ENCODE assay signal across 2 cellular contexts in genomic region chr11:91587131-91587530, GRCh38.
TF ChIP-seq lines count a peak whose summit lies in the region.

No MANE protein-coding gene starts in this region.

TF ChIP-seq in SK-N-SH, 30 proteins besides CTCF, POLR2A, EP300 and RAD21 (continued from another document):
- TF ChIP-seq FOXJ3 (CRISPR knock-in tag; IDR thresholded peaks at IDR 0.05) (no peak), ELF1 (IDR thresholded peaks at IDR 0.05) (no peak), TEAD4 (IDR thresholded peaks at IDR 0.05; ENCODE audit: borderline replicate concordance, insufficient read depth) (no peak), JUND (IDR thresholded peaks at IDR 0.05) (no peak), GATA2 (CRISPR knock-in tag; IDR thresholded peaks at IDR 0.05) (no peak), PBX3 (IDR thresholded peaks at IDR 0.05) (no peak), SIN3A (IDR thresholded peaks at IDR 0.05; ENCODE audit: borderline replicate concordance, low read depth, low read length) (no peak), IRF3 (IDR thresholded peaks at IDR 0.05; ENCODE audit: low read depth, low read length) (no peak), ZBTB33 (IDR thresholded peaks at IDR 0.05; ENCODE audit: borderline replicate concordance, low read depth) (no peak), TCF12 (IDR thresholded peaks at IDR 0.05) (no peak), MAX (IDR thresholded peaks at IDR 0.05; ENCODE audit: low read depth) (no peak), CHD2 (IDR thresholded peaks at IDR 0.05; ENCODE audit: low read length, partially characterized antibody) (no peak), EZH2phosphoT487 (IDR thresholded peaks at IDR 0.05; ENCODE audit: borderline replicate concordance, low read depth) (no peak), MXI1 (IDR thresholded peaks at IDR 0.05; ENCODE audit: low read depth, low read length) (no peak), POLR2AphosphoS5 (IDR thresholded peaks at IDR 0.05; ENCODE audit: low read depth, low read length) (no peak), FOXM1 (IDR thresholded peaks at IDR 0.05; ENCODE audit: low read depth) (no peak), RCOR1 (IDR thresholded peaks at IDR 0.05; ENCODE audit: low read length) (no peak)

TF ChIP-seq in SK-N-SH treated with all-trans-retinoic acid at 6 μM for 48 hours, 23 proteins besides CTCF, POLR2A, EP300 and RAD21:
- no peak for TF ChIP-seq POU6F1 (CRISPR knock-in tag; IDR thresholded peaks at IDR 0.05; ENCODE audit: borderline replicate concordance, low read depth)
- TF ChIP-seq GLIS3 (CRISPR knock-in tag; IDR thresholded peaks at IDR 0.05) = no peak
- TF ChIP-seq, protein P1, sequence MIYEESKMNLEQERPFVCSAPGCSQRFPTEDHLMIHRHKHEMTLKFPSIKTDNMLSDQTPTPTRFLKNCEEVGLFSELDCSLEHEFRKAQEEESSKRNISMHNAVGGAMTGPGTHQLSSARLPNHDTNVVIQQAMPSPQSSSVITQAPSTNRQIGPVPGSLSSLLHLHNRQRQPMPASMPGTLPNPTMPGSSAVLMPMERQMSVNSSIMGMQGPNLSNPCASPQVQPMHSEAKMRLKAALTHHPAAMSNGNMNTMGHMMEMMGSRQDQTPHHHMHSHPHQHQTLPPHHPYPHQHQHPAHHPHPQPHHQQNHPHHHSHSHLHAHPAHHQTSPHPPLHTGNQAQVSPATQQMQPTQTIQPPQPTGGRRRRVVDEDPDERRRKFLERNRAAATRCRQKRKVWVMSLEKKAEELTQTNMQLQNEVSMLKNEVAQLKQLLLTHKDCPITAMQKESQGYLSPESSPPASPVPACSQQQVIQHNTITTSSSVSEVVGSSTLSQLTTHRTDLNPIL (CRISPR knock-in tag; IDR thresholded peaks at IDR 0.05; ENCODE audit: low read depth) = no peak
- TF ChIP-seq CSDC2 (CRISPR knock-in tag; IDR thresholded peaks at IDR 0.05) = no peak
- TF ChIP-seq ISL1 (CRISPR knock-in tag; IDR thresholded peaks at IDR 0.05) = no peak
- no peak for TF ChIP-seq ZFP3 (CRISPR knock-in tag; IDR thresholded peaks at IDR 0.05)
- TF ChIP-seq ESRRG (CRISPR knock-in tag; IDR thresholded peaks at IDR 0.05) = no peak
- TF ChIP-seq PPARA (CRISPR knock-in tag; IDR thresholded peaks at IDR 0.05; ENCODE audit: borderline replicate concordance) = no peak
- no peak for TF ChIP-seq RARB (CRISPR knock-in tag; IDR thresholded peaks at IDR 0.05)
- TF ChIP-seq ZNF8 (CRISPR knock-in tag; IDR thresholded peaks at IDR 0.05) = no peak
- no peak for TF ChIP-seq SNAI2 (CRISPR knock-in tag; IDR thresholded peaks at IDR 0.05)
- TF ChIP-seq, protein P2, sequence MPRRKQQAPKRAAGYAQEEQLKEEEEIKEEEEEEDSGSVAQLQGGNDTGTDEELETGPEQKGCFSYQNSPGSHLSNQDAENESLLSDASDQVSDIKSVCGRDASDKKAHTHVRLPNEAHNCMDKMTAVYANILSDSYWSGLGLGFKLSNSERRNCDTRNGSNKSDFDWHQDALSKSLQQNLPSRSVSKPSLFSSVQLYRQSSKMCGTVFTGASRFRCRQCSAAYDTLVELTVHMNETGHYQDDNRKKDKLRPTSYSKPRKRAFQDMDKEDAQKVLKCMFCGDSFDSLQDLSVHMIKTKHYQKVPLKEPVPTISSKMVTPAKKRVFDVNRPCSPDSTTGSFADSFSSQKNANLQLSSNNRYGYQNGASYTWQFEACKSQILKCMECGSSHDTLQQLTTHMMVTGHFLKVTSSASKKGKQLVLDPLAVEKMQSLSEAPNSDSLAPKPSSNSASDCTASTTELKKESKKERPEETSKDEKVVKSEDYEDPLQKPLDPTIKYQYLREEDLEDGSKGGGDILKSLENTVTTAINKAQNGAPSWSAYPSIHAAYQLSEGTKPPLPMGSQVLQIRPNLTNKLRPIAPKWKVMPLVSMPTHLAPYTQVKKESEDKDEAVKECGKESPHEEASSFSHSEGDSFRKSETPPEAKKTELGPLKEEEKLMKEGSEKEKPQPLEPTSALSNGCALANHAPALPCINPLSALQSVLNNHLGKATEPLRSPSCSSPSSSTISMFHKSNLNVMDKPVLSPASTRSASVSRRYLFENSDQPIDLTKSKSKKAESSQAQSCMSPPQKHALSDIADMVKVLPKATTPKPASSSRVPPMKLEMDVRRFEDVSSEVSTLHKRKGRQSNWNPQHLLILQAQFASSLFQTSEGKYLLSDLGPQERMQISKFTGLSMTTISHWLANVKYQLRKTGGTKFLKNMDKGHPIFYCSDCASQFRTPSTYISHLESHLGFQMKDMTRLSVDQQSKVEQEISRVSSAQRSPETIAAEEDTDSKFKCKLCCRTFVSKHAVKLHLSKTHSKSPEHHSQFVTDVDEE (CRISPR knock-in tag; IDR thresholded peaks at IDR 0.05) = no peak
- no peak for TF ChIP-seq ZFP30 (CRISPR knock-in tag; IDR thresholded peaks at IDR 0.05)
- TF ChIP-seq BACH2 (CRISPR knock-in tag; IDR thresholded peaks at IDR 0.05; ENCODE audit: borderline replicate concordance) = no peak
- TF ChIP-seq ZNF565 (CRISPR knock-in tag; conservative IDR thresholded peaks at IDR 0.05; ENCODE audit: low read depth) = no peak
- TF ChIP-seq TCF4 (CRISPR knock-in tag; IDR thresholded peaks at IDR 0.05; ENCODE audit: borderline replicate concordance) = no peak
- TF ChIP-seq ZNF70 (CRISPR knock-in tag; IDR thresholded peaks at IDR 0.05) = no peak
- no peak for TF ChIP-seq ZC3H10 (CRISPR knock-in tag; IDR thresholded peaks at IDR 0.05)
- no peak for TF ChIP-seq TOX (CRISPR knock-in tag; IDR thresholded peaks at IDR 0.05; ENCODE audit: borderline replicate concordance)
